Comparison of ENCODE assay signal across 6 cellular contexts in the genomic region with DNA sequence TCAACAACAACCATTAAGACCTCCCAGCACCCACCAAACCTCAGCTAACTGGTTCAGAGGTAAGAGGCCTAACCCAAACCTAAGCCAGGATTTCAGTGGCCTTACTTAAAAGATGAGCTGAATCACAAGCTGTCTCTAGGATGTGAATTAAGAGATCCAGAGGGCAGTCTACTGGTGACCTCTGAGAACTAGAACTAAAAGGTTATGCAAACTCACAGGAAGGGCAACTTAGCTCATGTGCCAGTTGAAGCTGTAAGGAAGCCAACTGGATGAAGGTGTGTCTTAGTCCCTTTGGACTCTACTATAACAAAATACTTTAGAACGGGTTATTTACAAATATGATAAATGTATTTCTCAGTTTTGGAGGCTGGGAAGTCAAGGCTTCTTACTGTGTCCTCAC. TPM values are rescaled to one million over a fixed set of nuclear protein-coding genes. Genes with fewer than 3 reads are reported as not detected.
"Had no signal": no experiment of that assay in that cellular context is flagged by ENCODE, and none has a peak within 500 bp of the region (broad histone marks: within the 10 kb centered on the region; RNA-seq: fewer than 3 reads in every experiment).

No MANE protein-coding gene starts in this region.

RNA-seq across cellular contexts. Expression of a gene that starts 5.3 kb away (rescaled TPM):
- total RNA-seq: GM23338, H4, H9, HT-29 had no signal
- polyA plus RNA-seq: GM23338 had no signal

RNA-seq across cellular contexts. Expression of a gene that starts 9.4 kb away (rescaled TPM):
- total RNA-seq: GM23338, H9, HT-29, IMR-90, K562 had no signal
- polyA plus RNA-seq: K562 had no signal

RNA-seq across cellular contexts. Expression of a gene that starts 32.7 kb away (rescaled TPM):
- total RNA-seq: GM23338, H4, H9, HT-29, IMR-90, K562 had no signal
- polyA plus RNA-seq: GM23338, IMR-90, K562 had no signal

RNA-seq across cellular contexts. Expression of a gene that starts 55.2 kb away (rescaled TPM):
- total RNA-seq: GM23338, H4, H9, HT-29, IMR-90, K562 had no signal
- polyA plus RNA-seq: GM23338, IMR-90, K562 had no signal
